Comparison of ENCODE assay signal across 22 cellular contexts in genomic region chr14:91103116-91103515, GRCh38.
"Had no signal": no experiment of that assay in that cellular context is flagged by ENCODE, and none has a peak within 500 bp of the region (broad histone marks: within the 10 kb centered on the region; RNA-seq: fewer than 3 reads in every experiment).

No MANE protein-coding gene starts in this region.

- H3K27me3 Mint-ChIP-seq: activated CD8-positive, alpha-beta T cell treated with anti-CD3 and anti-CD28 coated beads for 36 hours; activated T-helper 17 cell treated with anti-CD3 and anti-CD28 coated beads, Interleukin-2, amount 50 U/mL, for 72 hours; T-cell had no signal

- H3K27me3 ChIP-seq: breast epithelium, tibial nerve had no signal

- H3K9me3 Mint-ChIP-seq: activated CD8-positive, alpha-beta T cell treated with anti-CD3 and anti-CD28 coated beads for 36 hours; activated T-helper 17 cell treated with anti-CD3 and anti-CD28 coated beads, Interleukin-2, amount 50 U/mL, for 72 hours; immature natural killer cell; naive thymus-derived CD8-positive, alpha-beta T cell; T-cell; WTC11 had no signal

- FAIRE-seq: astrocyte, frontal cortex, urothelium cell line had no signal

- H3K4me2 ChIP-seq: SK-N-SH had no signal

- H3K4me1 ChIP-seq: breast epithelium had no signal

- H3K27ac Mint-ChIP-seq: activated CD8-positive, alpha-beta T cell treated with anti-CD3 and anti-CD28 coated beads for 36 hours; activated T-helper 17 cell treated with anti-CD3 and anti-CD28 coated beads, Interleukin-2, amount 50 U/mL, for 72 hours; T-cell; WTC11 had no signal

- H3K4me3 Mint-ChIP-seq: activated CD8-positive, alpha-beta T cell treated with anti-CD3 and anti-CD28 coated beads for 36 hours; activated T-helper 17 cell treated with anti-CD3 and anti-CD28 coated beads, Interleukin-2, amount 50 U/mL, for 72 hours; immature natural killer cell; naive thymus-derived CD8-positive, alpha-beta T cell; T-cell; WTC11 had no signal

- H3K27ac ChIP-seq: breast epithelium, epithelial cell of prostate, tibial nerve had no signal

- DNase-seq: activated CD4-positive, alpha-beta T cell treated with anti-CD3 and anti-CD28 coated beads for 4 hours; activated CD8-positive, alpha-beta T cell treated with anti-CD3 and anti-CD28 coated beads for 36 hours; activated naive CD4-positive, alpha-beta T cell treated with Interleukin-2 at 50 U/mL for 16 hours; activated T-cell treated with anti-CD3 and anti-CD28 coated beads, Interleukin-2, amount 50 U/mL, for 1 hour; dermis blood vessel endothelial cell; immature natural killer cell; kidney glomerular epithelial cell; mesendoderm; naive thymus-derived CD8-positive, alpha-beta T cell; retina; SK-N-SH; stimulated activated CD4-positive, alpha-beta T cell treated with anti-CD3 and anti-CD28 coated beads, Interleukin-2, amount 100 ng/mL, for 24 hours; stimulated activated naive CD4-positive, alpha-beta T cell treated with Interleukin-2 at 50 U/mL for 16 hours; T-cell had no signal

- H3K36me3 Mint-ChIP-seq: immature natural killer cell; naive thymus-derived CD8-positive, alpha-beta T cell; T-cell; WTC11 had no signal

- H3K36me3 ChIP-seq: breast epithelium, tibial nerve had no signal

- H3K4me3 ChIP-seq: breast epithelium, tibial nerve had no signal

- H3K9me3 ChIP-seq: breast epithelium, SK-N-SH, tibial nerve had no signal

- ATAC-seq: activated CD8-positive, alpha-beta T cell treated with anti-CD3 and anti-CD28 coated beads for 36 hours; activated T-helper 17 cell treated with anti-CD3 and anti-CD28 coated beads, Interleukin-2, amount 50 U/mL, for 72 hours; naive thymus-derived CD8-positive, alpha-beta T cell; T-cell; WTC11 had no signal

- H3K9ac ChIP-seq: SK-N-SH had no signal
